1 cellular context compared by ENCODE assay signal in the genomic region with DNA sequence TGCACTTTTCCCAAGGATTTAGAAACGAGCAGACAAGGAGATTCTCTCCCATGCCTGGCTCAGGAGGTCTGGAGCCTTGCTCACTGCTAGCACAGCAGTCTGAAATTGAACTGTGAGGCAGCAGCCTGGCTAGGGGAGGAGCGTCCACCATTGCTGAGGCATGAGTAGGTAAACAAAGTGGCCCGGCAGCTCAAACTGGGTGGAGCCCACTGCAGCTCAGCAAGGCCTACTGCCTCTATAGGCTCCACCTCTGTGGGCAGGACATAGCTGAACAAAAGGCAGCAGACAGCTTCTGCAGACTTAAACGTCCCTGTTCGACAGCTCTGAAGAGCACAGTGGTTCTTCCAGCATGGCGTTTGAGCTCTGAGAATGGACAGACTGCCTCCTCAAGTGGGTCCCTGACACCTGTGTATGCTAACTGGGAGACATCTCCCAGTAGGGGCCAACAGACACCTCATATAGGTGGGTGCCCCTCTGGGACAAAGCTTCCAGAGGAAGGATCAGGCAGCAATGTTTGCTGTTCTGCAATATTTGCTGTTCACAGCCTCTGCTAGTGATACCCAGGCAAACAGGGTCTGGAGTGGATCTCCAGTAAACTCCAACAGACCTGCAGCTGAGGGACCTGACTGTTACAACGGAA.
TF ChIP-seq lines count a peak whose summit lies in the region.

No MANE protein-coding gene starts in this region.

TF ChIP-seq in HepG2, 621 proteins besides CTCF, POLR2A, EP300 and RAD21 (continues in another document):
- TF ChIP-seq ZNF687 (CRISPR knock-in tag; IDR thresholded peaks at IDR 0.05), result peak; percentile 46
- peak; percentile 38; the same call in 1 of the 2 replicates for TF ChIP-seq KLF6 (CRISPR knock-in tag; IDR thresholded peaks at IDR 0.05)
- TF ChIP-seq, protein P1, sequence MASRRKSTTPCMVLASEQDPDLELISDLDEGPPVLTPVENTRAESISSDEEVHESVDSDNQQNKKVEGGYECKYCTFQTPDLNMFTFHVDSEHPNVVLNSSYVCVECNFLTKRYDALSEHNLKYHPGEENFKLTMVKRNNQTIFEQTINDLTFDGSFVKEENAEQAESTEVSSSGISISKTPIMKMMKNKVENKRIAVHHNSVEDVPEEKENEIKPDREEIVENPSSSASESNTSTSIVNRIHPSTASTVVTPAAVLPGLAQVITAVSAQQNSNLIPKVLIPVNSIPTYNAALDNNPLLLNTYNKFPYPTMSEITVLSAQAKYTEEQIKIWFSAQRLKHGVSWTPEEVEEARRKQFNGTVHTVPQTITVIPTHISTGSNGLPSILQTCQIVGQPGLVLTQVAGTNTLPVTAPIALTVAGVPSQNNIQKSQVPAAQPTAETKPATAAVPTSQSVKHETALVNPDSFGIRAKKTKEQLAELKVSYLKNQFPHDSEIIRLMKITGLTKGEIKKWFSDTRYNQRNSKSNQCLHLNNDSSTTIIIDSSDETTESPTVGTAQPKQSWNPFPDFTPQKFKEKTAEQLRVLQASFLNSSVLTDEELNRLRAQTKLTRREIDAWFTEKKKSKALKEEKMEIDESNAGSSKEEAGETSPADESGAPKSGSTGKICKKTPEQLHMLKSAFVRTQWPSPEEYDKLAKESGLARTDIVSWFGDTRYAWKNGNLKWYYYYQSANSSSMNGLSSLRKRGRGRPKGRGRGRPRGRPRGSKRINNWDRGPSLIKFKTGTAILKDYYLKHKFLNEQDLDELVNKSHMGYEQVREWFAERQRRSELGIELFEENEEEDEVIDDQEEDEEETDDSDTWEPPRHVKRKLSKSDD (CRISPR knock-in tag; IDR thresholded peaks at IDR 0.05; ENCODE audit: low read depth), result 0 out of 2 replicates have a peak, but pooled peaks have one; percentile 48
- TF ChIP-seq HOXA3 (CRISPR knock-in tag; IDR thresholded peaks at IDR 0.05), result peak; percentile 47; the same call in 1 of the 2 replicates
- peak; percentile 92 for TF ChIP-seq DRAP1 (CRISPR knock-in tag; IDR thresholded peaks at IDR 0.05)
- peak; percentile 61 for TF ChIP-seq ARID5B (CRISPR knock-in tag; IDR thresholded peaks at IDR 0.05)
- TF ChIP-seq NCOA2 (CRISPR knock-in tag; IDR thresholded peaks at IDR 0.05), result peak; percentile 16; the same call in 1 of the 2 replicates
- peak; percentile 47; the same call in 1 of the 2 replicates for TF ChIP-seq ZNF564 (CRISPR knock-in tag; IDR thresholded peaks at IDR 0.05)
- TF ChIP-seq ZNF644 (CRISPR knock-in tag; IDR thresholded peaks at IDR 0.05; ENCODE audit: low read depth), result peak; percentile 50; the same call in 1 of the 2 replicates
- TF ChIP-seq THAP11 (CRISPR knock-in tag; IDR thresholded peaks at IDR 0.05), result 0 out of 2 replicates have a peak, but pooled peaks have one; percentile 17
- TF ChIP-seq ZNF670 (CRISPR knock-in tag; IDR thresholded peaks at IDR 0.05; ENCODE audit: borderline replicate concordance), result peak; percentile 57; the same call in 1 of the 2 replicates
- TF ChIP-seq, protein P2, sequence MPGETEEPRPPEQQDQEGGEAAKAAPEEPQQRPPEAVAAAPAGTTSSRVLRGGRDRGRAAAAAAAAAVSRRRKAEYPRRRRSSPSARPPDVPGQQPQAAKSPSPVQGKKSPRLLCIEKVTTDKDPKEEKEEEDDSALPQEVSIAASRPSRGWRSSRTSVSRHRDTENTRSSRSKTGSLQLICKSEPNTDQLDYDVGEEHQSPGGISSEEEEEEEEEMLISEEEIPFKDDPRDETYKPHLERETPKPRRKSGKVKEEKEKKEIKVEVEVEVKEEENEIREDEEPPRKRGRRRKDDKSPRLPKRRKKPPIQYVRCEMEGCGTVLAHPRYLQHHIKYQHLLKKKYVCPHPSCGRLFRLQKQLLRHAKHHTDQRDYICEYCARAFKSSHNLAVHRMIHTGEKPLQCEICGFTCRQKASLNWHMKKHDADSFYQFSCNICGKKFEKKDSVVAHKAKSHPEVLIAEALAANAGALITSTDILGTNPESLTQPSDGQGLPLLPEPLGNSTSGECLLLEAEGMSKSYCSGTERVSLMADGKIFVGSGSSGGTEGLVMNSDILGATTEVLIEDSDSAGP (CRISPR knock-in tag; IDR thresholded peaks at IDR 0.05; ENCODE audit: borderline replicate concordance), result peak; percentile 43; the same call in 1 of the 2 replicates
- peak; percentile 31 for TF ChIP-seq FOXA3 (CRISPR knock-in tag; IDR thresholded peaks at IDR 0.05)
- TF ChIP-seq ZGPAT (CRISPR knock-in tag; IDR thresholded peaks at IDR 0.05), result 0 out of 2 replicates have a peak, but pooled peaks have one; percentile 38
- peak; percentile 46; the same call in 1 of the 2 replicates for TF ChIP-seq SAP130 (CRISPR knock-in tag; IDR thresholded peaks at IDR 0.05; ENCODE audit: low read depth)
- peak; percentile 60; the same call in 1 of the 2 replicates for TF ChIP-seq ZSCAN31 (CRISPR knock-in tag; IDR thresholded peaks at IDR 0.05; ENCODE audit: low read depth)
- TF ChIP-seq ZNF891 (CRISPR knock-in tag; IDR thresholded peaks at IDR 0.05), result peak; percentile 33; the same call in 1 of the 2 replicates
- TF ChIP-seq SOX5 (CRISPR knock-in tag; IDR thresholded peaks at IDR 0.05; ENCODE audit: borderline replicate concordance), result peak; percentile 28; the same call in 1 of the 2 replicates
- peak; percentile 10; the same call in 1 of the 2 replicates for TF ChIP-seq HNF4A (CRISPR knock-in tag; IDR thresholded peaks at IDR 0.05)
- TF ChIP-seq, protein P3, sequence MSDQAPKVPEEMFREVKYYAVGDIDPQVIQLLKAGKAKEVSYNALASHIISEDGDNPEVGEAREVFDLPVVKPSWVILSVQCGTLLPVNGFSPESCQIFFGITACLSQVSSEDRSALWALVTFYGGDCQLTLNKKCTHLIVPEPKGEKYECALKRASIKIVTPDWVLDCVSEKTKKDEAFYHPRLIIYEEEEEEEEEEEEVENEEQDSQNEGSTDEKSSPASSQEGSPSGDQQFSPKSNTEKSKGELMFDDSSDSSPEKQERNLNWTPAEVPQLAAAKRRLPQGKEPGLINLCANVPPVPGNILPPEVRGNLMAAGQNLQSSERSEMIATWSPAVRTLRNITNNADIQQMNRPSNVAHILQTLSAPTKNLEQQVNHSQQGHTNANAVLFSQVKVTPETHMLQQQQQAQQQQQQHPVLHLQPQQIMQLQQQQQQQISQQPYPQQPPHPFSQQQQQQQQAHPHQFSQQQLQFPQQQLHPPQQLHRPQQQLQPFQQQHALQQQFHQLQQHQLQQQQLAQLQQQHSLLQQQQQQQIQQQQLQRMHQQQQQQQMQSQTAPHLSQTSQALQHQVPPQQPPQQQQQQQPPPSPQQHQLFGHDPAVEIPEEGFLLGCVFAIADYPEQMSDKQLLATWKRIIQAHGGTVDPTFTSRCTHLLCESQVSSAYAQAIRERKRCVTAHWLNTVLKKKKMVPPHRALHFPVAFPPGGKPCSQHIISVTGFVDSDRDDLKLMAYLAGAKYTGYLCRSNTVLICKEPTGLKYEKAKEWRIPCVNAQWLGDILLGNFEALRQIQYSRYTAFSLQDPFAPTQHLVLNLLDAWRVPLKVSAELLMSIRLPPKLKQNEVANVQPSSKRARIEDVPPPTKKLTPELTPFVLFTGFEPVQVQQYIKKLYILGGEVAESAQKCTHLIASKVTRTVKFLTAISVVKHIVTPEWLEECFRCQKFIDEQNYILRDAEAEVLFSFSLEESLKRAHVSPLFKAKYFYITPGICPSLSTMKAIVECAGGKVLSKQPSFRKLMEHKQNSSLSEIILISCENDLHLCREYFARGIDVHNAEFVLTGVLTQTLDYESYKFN (CRISPR knock-in tag; conservative IDR thresholded peaks at IDR 0.05), result peak; percentile 36; the same call in 1 of the 2 replicates
- 0 out of 2 replicates have a peak, but pooled peaks have one; percentile 22 for TF ChIP-seq SPEN (CRISPR knock-in tag; IDR thresholded peaks at IDR 0.05; ENCODE audit: low read depth)
- TF ChIP-seq MEF2D (CRISPR knock-in tag; IDR thresholded peaks at IDR 0.05), result 0 out of 2 replicates have a peak, but pooled peaks have one; percentile 29
- peak; percentile 23; the same call in 1 of the 2 replicates for TF ChIP-seq SP5 (CRISPR knock-in tag; IDR thresholded peaks at IDR 0.05; ENCODE audit: borderline replicate concordance, low read depth)
- TF ChIP-seq, protein P4, sequence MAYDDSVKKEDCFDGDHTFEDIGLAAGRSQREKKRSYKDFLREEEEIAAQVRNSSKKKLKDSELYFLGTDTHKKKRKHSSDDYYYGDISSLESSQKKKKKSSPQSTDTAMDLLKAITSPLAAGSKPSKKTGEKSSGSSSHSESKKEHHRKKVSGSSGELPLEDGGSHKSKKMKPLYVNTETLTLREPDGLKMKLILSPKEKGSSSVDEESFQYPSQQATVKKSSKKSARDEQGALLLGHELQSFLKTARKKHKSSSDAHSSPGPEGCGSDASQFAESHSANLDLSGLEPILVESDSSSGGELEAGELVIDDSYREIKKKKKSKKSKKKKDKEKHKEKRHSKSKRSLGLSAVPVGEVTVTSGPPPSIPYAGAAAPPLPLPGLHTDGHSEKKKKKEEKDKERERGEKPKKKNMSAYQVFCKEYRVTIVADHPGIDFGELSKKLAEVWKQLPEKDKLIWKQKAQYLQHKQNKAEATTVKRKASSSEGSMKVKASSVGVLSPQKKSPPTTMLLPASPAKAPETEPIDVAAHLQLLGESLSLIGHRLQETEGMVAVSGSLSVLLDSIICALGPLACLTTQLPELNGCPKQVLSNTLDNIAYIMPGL (CRISPR knock-in tag; IDR thresholded peaks at IDR 0.05; ENCODE audit: borderline replicate concordance in 1 of 2, low read depth in 1 of 2), result 0 out of 4 replicates have a peak, but pooled peaks of 1 of the 2 experiments have one; percentile 22
- 0 out of 2 replicates have a peak, but pooled peaks have one; percentile 27 for TF ChIP-seq ZNF777 (CRISPR knock-in tag; IDR thresholded peaks at IDR 0.05)
- 0 out of 2 replicates have a peak, but pooled peaks have one; percentile 64 for TF ChIP-seq ZNF605 (CRISPR knock-in tag; IDR thresholded peaks at IDR 0.05)
- peak; percentile 63; the same call in 1 of the 2 replicates for TF ChIP-seq ZSCAN21 (CRISPR knock-in tag; IDR thresholded peaks at IDR 0.05; ENCODE audit: borderline replicate concordance)
